ENCODE assay signal across 11 cellular contexts in genomic region chr20:32189123-32189410, GRCh38. TPM values are rescaled to one million over a fixed set of nuclear protein-coding genes. Genes with fewer than 3 reads are reported as not detected.
A peak's percentile ranks its signal among the peaks of the same experiment; 100 is the strongest.
DNase-seq lines count a peak whose midpoint lies in the region; ATAC-seq and TF ChIP-seq lines count a peak whose summit lies in the region.
"Had no signal": no experiment of that assay in that cellular context is flagged by ENCODE, and none has a peak within 500 bp of the region (broad histone marks: within the 10 kb centered on the region; RNA-seq: fewer than 3 reads in every experiment).

No MANE protein-coding gene starts in this region.

- peak overlapping the region; percentile 88; the same call in 1 of the 2 replicates for H3K9ac ChIP-seq in HUES64 (ENCODE audit: low read depth, low read length)

- H3K27ac Mint-ChIP-seq in nephron, result peak overlapping the region; percentile 85 to 94 (median 87)

- TF ChIP-seq CTCF in coronary artery (IDR thresholded peaks at IDR 0.05) (no peak), nephron (IDR thresholded peaks at IDR 0.05; ENCODE audit: unreplicated experiment in 3 of 3) (no peak), RWPE1 (conservative IDR thresholded peaks at IDR 0.05; ENCODE audit: low read depth) (no peak)

- H3K4me1 ChIP-seq in ACC112 (ENCODE audit: control insufficient read depth, insufficient read depth, low read length, unreplicated experiment) (peaks cover 8% of the 10 kb centered on the region), HUES64 (ENCODE audit: insufficient read depth, low read length) (peaks cover 16% of the 10 kb centered on the region)

- peaks cover 14% of the 10 kb centered on the region for H3K4me1 Mint-ChIP-seq in nephron

- 92% methylated on average over 9 of the region's 9 CpGs for WGBS in HUES64

- H3K27me3 ChIP-seq in ACC112 (ENCODE audit: insufficient read depth, low read length) (no peaks in the 10 kb centered on the region), HUES64 (ENCODE audit: insufficient read depth, low read length) (no peaks in the 10 kb centered on the region)
- H3K27me3 ChIP-seq: transverse colon had no signal

- H3K4me3 Mint-ChIP-seq in nephron, result peak overlapping the region; percentile 88 to 93 (median 90)

- H3K27me3 Mint-ChIP-seq in nephron (ENCODE audit: low read depth), result no peaks in the 10 kb centered on the region

- H3K79me2 ChIP-seq in ACC112 (ENCODE audit: control insufficient read depth, insufficient read depth, low read length, unreplicated experiment), result no peaks in the 10 kb centered on the region

- POLR2A ChIA-PET in RWPE1 (lab: Yijun Ruan, JAX; ENCODE audit: low non-redundant PET), result no interaction called here

- H3K4me3 ChIP-seq in ACC112 (ENCODE audit: low read depth, low read length) (peak overlapping the region; percentile 77; the same call in 1 of the 2 replicates), HUES64 (ENCODE audit: low read length) (peak overlapping the region; percentile 63), coronary artery (peak overlapping the region; percentile 85)

- H3K36me3 ChIP-seq in ACC112 (ENCODE audit: insufficient read depth, low read length), result no peaks in the 10 kb centered on the region
- peaks cover 18% of the 10 kb centered on the region for H3K36me3 ChIP-seq in HUES64 (ENCODE audit: insufficient read depth, low read length)
- H3K36me3 ChIP-seq: transverse colon had no signal

- ATAC-seq in HG03520 (IDR thresholded peaks at IDR 0.05; ENCODE audit: unreplicated experiment), result no peak

- H3K9me3 Mint-ChIP-seq in nephron, result no peaks in the 10 kb centered on the region

- H3K27ac ChIP-seq in ACC112 (ENCODE audit: low read depth, low read length) (no peak overlapping the region), HUES64 (ENCODE audit: low read depth, low read length) (no peak overlapping the region), coronary artery (no peak overlapping the region), RWPE1 (no peak overlapping the region)

- no peak for DNase-seq in coronary artery (ENCODE audit: low spot score)
- no peak for DNase-seq in RWPE1 (ENCODE audit: low spot score)
- no peak for DNase-seq in SIG-M5 treated with dmso at 0.1 percent for 504 hours (lab: John Stamatoyannopoulos, UW; ENCODE audit: unreplicated experiment)
- DNase-seq in CD1c-positive myeloid dendritic cell (ENCODE audit: extremely low spot score), result no peak
- DNase-seq: DMS 273 treated with DMSO at 0.1 percent for 48 hours, NCI-H510A had no signal

- CTCF ChIA-PET in RWPE1 (lab: Yijun Ruan, JAX), result interaction anchor here (0.6 kb wide), 1 partner anchor 385 kb away, joined by 3 read pairs; no protein-coding TSS in a partner anchor

- peaks cover 21% of the 10 kb centered on the region for H3K36me3 Mint-ChIP-seq in nephron (ENCODE audit: low read depth)

- H2AFZ ChIP-seq in ACC112 (ENCODE audit: low read length, unreplicated experiment), result no peak overlapping the region

- H3K9me3 ChIP-seq in HUES64 (ENCODE audit: insufficient read depth, low read depth, low read length), result no peaks in the 10 kb centered on the region
- H3K9me3 ChIP-seq: transverse colon had no signal

RNA-seq across cellular contexts. Expression of gene PLAGL2, which starts 18.5 kb away (rescaled TPM):
- 20.1 TPM for polyA plus RNA-seq in HUES64 (2013, experiment 1 of 2)
- polyA plus RNA-seq in HUES64 (2013, experiment 2 of 2), result 23.2 TPM

RNA-seq across cellular contexts. Expression of gene POFUT1, which starts 18.6 kb away (rescaled TPM):
- polyA plus RNA-seq in HUES64 (2013, experiment 1 of 2), result 16.1 TPM
- polyA plus RNA-seq in HUES64 (2013, experiment 2 of 2), result 17.6 TPM
